Comparison of ENCODE assay signal across 8 cellular contexts in genomic region chr17:44775136-44775837, GRCh38. TPM values are rescaled to one million over a fixed set of nuclear protein-coding genes. Genes with fewer than 3 reads are reported as not detected.
DNase-seq lines count a peak whose midpoint lies in the region; ATAC-seq and TF ChIP-seq lines count a peak whose summit lies in the region.

No MANE protein-coding gene starts in this region.

- H3K4me1 Mint-ChIP-seq in WTC11, result peaks cover 18% of the 10 kb centered on the region

- H3K27ac Mint-ChIP-seq in WTC11, result no peak overlapping the region

- TF ChIP-seq CTCF in WTC11 (IDR thresholded peaks at IDR 0.05), result no peak

- POLR2A ChIA-PET in WTC11 (lab: Charles Lee), result interaction anchor here (0.6 to 1.1 kb wide), 8 partner anchors 35 to 246 kb away, joined by 3 to 9 read pairs (median 4); no protein-coding TSS in a partner anchor

- DNase-seq in AG08395 (ENCODE audit: low spot score) (peak; percentile 99), NCI-H2227 (lab: John Stamatoyannopoulos, UW; ENCODE audit: unreplicated experiment) (peak; percentile 99), WTC11 (ENCODE audit: low spot score) (peak; percentile 100), cerebellar cortex (ENCODE audit: low spot score) (peak; percentile 100), kidney tubule cell (ENCODE audit: low spot score) (peak; percentile 99)
- peak; percentile 94 to 98 for DNase-seq in stimulated activated CD4-positive, alpha-beta T cell treated with anti-CD3 and anti-CD28 coated beads, Interleukin-15, amount 100 ng/mL, for 48 hours (ENCODE audit: low read depth in 2 of 2)

- H3K9me3 Mint-ChIP-seq in WTC11, result no peaks in the 10 kb centered on the region

- peak overlapping the region; percentile 76 for H3K4me3 Mint-ChIP-seq in WTC11

- H3K27me3 Mint-ChIP-seq in WTC11 (ENCODE audit: low read depth), result peaks cover 22% of the 10 kb centered on the region

- H3K36me3 Mint-ChIP-seq in WTC11, result no peaks in the 10 kb centered on the region

- CTCF ChIA-PET in WTC11 (lab: Charles Lee), result interaction anchor here (0.6 to 6.2 kb wide), 42 partner anchors 9 to 386 kb away, joined by 3 to 103 read pairs (median 4); partner anchors contain the start of genes ACBD4, DBF4B, EFTUD2 and HEXIM1

- ATAC-seq in GM18873 (IDR thresholded peaks at IDR 0.05; ENCODE audit: low FRiP score, unreplicated experiment), result peak; percentile 65
- ATAC-seq in HG03135 (IDR thresholded peaks at IDR 0.05; ENCODE audit: unreplicated experiment), result peak; percentile 75
- peak; percentile 94 for ATAC-seq in WTC11

TF ChIP-seq in WTC11, 78 proteins besides CTCF, POLR2A, EP300 and RAD21 (continues in another document):
- TF ChIP-seq FOXP1 (CRISPR knock-in tag; IDR thresholded peaks at IDR 0.05; ENCODE audit: borderline replicate concordance) (peak; percentile 70; the same call in 1 of the 2 replicates), ARID4B (CRISPR knock-in tag; IDR thresholded peaks at IDR 0.05; ENCODE audit: borderline replicate concordance) (no peak; the same call in 1 of the 2 replicates), ZNF219 (CRISPR knock-in tag; IDR thresholded peaks at IDR 0.05; ENCODE audit: borderline replicate concordance) (0 out of 2 replicates have a peak, but pooled peaks have one; percentile 49), HMGXB4 (CRISPR knock-in tag; IDR thresholded peaks at IDR 0.05) (peak; percentile 50; the same call in 1 of the 2 replicates), MYBL2 (CRISPR knock-in tag; IDR thresholded peaks at IDR 0.05) (peak; percentile 59; the same call in 1 of the 2 replicates), NFE2L1 (CRISPR knock-in tag; IDR thresholded peaks at IDR 0.05) (0 out of 2 replicates have a peak, but pooled peaks have one; percentile 15), ESRRA (CRISPR knock-in tag; IDR thresholded peaks at IDR 0.05; ENCODE audit: borderline replicate concordance) (no peak), ETV6 (CRISPR knock-in tag; IDR thresholded peaks at IDR 0.05) (0 out of 2 replicates have a peak, but pooled peaks have one; percentile 13), FOXJ3 (CRISPR knock-in tag; IDR thresholded peaks at IDR 0.05; ENCODE audit: borderline replicate concordance) (no peak), ZNF121 (CRISPR knock-in tag; IDR thresholded peaks at IDR 0.05) (no peak), RELA (CRISPR knock-in tag; IDR thresholded peaks at IDR 0.05; ENCODE audit: borderline replicate concordance) (no peak), ZNF138 (CRISPR knock-in tag; conservative IDR thresholded peaks at IDR 0.05) (no peak), NR2C2 (CRISPR knock-in tag; IDR thresholded peaks at IDR 0.05) (no peak), ZMAT4 (CRISPR knock-in tag; IDR thresholded peaks at IDR 0.05) (no peak), OVOL2 (CRISPR knock-in tag; IDR thresholded peaks at IDR 0.05; ENCODE audit: borderline replicate concordance) (no peak), NR3C1 (CRISPR knock-in tag; conservative IDR thresholded peaks at IDR 0.05; ENCODE audit: low read depth) (no peak), GABPB1 (CRISPR knock-in tag; IDR thresholded peaks at IDR 0.05) (0 out of 2 replicates have a peak, but pooled peaks have one; percentile 32), NFYB (CRISPR knock-in tag; conservative IDR thresholded peaks at IDR 0.05; ENCODE audit: low read depth) (no peak; the same call in 1 of the 2 replicates), FOXK1 (CRISPR knock-in tag; IDR thresholded peaks at IDR 0.05) (0 out of 2 replicates have a peak, but pooled peaks have one; percentile 15), JAZF1 (CRISPR knock-in tag; IDR thresholded peaks at IDR 0.05) (no peak), NFATC4 (CRISPR knock-in tag; IDR thresholded peaks at IDR 0.05) (no peak), TP53 (CRISPR knock-in tag; IDR thresholded peaks at IDR 0.05) (no peak), SMAD4 (CRISPR knock-in tag; IDR thresholded peaks at IDR 0.05) (no peak)
- TF ChIP-seq, protein P1, sequence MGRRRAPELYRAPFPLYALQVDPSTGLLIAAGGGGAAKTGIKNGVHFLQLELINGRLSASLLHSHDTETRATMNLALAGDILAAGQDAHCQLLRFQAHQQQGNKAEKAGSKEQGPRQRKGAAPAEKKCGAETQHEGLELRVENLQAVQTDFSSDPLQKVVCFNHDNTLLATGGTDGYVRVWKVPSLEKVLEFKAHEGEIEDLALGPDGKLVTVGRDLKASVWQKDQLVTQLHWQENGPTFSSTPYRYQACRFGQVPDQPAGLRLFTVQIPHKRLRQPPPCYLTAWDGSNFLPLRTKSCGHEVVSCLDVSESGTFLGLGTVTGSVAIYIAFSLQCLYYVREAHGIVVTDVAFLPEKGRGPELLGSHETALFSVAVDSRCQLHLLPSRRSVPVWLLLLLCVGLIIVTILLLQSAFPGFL (CRISPR knock-in tag; IDR thresholded peaks at IDR 0.05; ENCODE audit: borderline replicate concordance), result no peak
- TF ChIP-seq, protein P2, sequence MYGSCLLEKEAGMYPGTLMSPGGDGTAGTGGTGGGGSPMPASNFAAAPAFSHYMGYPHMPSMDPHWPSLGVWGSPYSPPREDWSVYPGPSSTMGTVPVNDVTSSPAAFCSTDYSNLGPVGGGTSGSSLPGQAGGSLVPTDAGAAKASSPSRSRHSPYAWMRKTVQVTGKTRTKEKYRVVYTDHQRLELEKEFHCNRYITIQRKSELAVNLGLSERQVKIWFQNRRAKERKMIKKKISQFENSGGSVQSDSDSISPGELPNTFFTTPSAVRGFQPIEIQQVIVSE (CRISPR knock-in tag; IDR thresholded peaks at IDR 0.05; ENCODE audit: borderline replicate concordance), result no peak
- TF ChIP-seq, protein P3, sequence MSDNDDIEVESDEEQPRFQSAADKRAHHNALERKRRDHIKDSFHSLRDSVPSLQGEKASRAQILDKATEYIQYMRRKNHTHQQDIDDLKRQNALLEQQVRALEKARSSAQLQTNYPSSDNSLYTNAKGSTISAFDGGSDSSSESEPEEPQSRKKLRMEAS (CRISPR knock-in tag; IDR thresholded peaks at IDR 0.05), result peak; percentile 95
- TF ChIP-seq, protein P4, sequence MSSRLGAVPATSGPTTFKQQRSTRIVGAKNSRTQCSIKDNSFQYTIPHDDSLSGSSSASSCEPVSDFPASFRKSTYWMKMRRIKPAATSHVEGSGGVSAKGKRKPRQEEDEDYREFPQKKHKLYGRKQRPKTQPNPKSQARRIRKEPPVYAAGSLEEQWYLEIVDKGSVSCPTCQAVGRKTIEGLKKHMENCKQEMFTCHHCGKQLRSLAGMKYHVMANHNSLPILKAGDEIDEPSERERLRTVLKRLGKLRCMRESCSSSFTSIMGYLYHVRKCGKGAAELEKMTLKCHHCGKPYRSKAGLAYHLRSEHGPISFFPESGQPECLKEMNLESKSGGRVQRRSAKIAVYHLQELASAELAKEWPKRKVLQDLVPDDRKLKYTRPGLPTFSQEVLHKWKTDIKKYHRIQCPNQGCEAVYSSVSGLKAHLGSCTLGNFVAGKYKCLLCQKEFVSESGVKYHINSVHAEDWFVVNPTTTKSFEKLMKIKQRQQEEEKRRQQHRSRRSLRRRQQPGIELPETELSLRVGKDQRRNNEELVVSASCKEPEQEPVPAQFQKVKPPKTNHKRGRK (CRISPR knock-in tag; IDR thresholded peaks at IDR 0.05; ENCODE audit: borderline replicate concordance), result no peak

RNA-seq across cellular contexts. Expression of gene ADAM11, which starts 16.5 kb away (rescaled TPM):
- total RNA-seq in WTC11 (2021), result 3.0 to 4.1 TPM (median 3.2 TPM) in 3 replicates

RNA-seq across cellular contexts. Expression of gene GJC1, which starts 54.8 kb away (rescaled TPM):
- total RNA-seq in WTC11 (2021), result 102 to 107 TPM (median 104 TPM) in 3 replicates

Comparison
In these comparisons a context has a peak if more than half of its experiments do, and no peak if none do; other contexts are left out.
1. Peak in every context shown above with its lines: DNase-seq and ATAC-seq.